Comparison of ENCODE assay signal across 11 cellular contexts in genomic region chr5:157546456-157547100, GRCh38. TPM values are rescaled to one million over a fixed set of nuclear protein-coding genes. Genes with fewer than 3 reads are reported as not detected.
A peak's percentile ranks its signal among the peaks of the same experiment; 100 is the strongest.
DNase-seq lines count a peak whose midpoint lies in the region; ATAC-seq and TF ChIP-seq lines count a peak whose summit lies in the region.
"Had no signal": no experiment of that assay in that cellular context is flagged by ENCODE, and none has a peak within 500 bp of the region (broad histone marks: within the 10 kb centered on the region; RNA-seq: fewer than 3 reads in every experiment).

No MANE protein-coding gene starts in this region.

- H3K4me1 ChIP-seq in cardiac muscle cell (ENCODE audit: low read depth), result peaks cover 6% of the 10 kb centered on the region
- peaks cover 24% of the 10 kb centered on the region for H3K4me1 ChIP-seq in smooth muscle cell (ENCODE audit: low read depth)

- H3K27ac ChIP-seq in cardiac muscle cell, result no peak overlapping the region
- no peak overlapping the region for H3K27ac ChIP-seq in smooth muscle cell (ENCODE audit: low read depth)

- H3K4me3 ChIP-seq in cardiac muscle cell (no peak overlapping the region), smooth muscle cell (no peak overlapping the region), H7 (ENCODE audit: insufficient read depth, low read depth, low read length) (no peak overlapping the region)

- H3K36me3 Mint-ChIP-seq in HFFc6 (ENCODE audit: low read depth), result peaks cover 37% of the 10 kb centered on the region
- peaks cover 69% of the 10 kb centered on the region for H3K36me3 Mint-ChIP-seq in activated T-helper 1 cell treated with anti-CD3 and anti-CD28 coated beads, Interleukin-12 subunit alpha, Interleukin-12 subunit beta, Interleukin-2, Interleukin-4 antibody, amounts not matched to agents 30 ng/mL and 10 ng/mL and 1 ng/mL, durations not matched to agents 14 hours and 24 hours and 36 hours (ENCODE audit: low read depth)

- no peak for TF ChIP-seq CTCF in HFFc6 (IDR thresholded peaks at IDR 0.05)
- TF ChIP-seq CTCF in cardiac muscle cell (IDR thresholded peaks at IDR 0.05; ENCODE audit: low read depth, low read length), result no peak
- no peak for TF ChIP-seq CTCF in smooth muscle cell (IDR thresholded peaks at IDR 0.05; ENCODE audit: borderline replicate concordance, insufficient read depth, poor library complexity, severe bottlenecking)

- H3K4me1 Mint-ChIP-seq in HFFc6 (ENCODE audit: low read depth), result peaks cover 99% of the 10 kb centered on the region
- peaks cover 95% of the 10 kb centered on the region for H3K4me1 Mint-ChIP-seq in activated T-helper 1 cell treated with anti-CD3 and anti-CD28 coated beads, Interleukin-12 subunit alpha, Interleukin-12 subunit beta, Interleukin-2, Interleukin-4 antibody, amounts not matched to agents 30 ng/mL and 10 ng/mL and 1 ng/mL, durations not matched to agents 14 hours and 24 hours and 36 hours (ENCODE audit: low read depth)

- ATAC-seq in GM21737 (IDR thresholded peaks at IDR 0.05; ENCODE audit: unreplicated experiment), result no peak

- H3K27me3 Mint-ChIP-seq in HFFc6 (ENCODE audit: insufficient read depth), result 0 out of 2 replicates have a peak, but pooled peaks cover 3% of the 10 kb centered on the region
- no peaks in the 10 kb centered on the region for H3K27me3 Mint-ChIP-seq in activated T-helper 1 cell treated with anti-CD3 and anti-CD28 coated beads, Interleukin-12 subunit alpha, Interleukin-12 subunit beta, Interleukin-2, Interleukin-4 antibody, amounts not matched to agents 30 ng/mL and 10 ng/mL and 1 ng/mL, durations not matched to agents 14 hours and 24 hours and 36 hours (ENCODE audit: insufficient read depth)

- H3K4me2 ChIP-seq in smooth muscle cell, result peak overlapping the region; percentile 39

- H3K9me3 Mint-ChIP-seq in HFFc6, result no peaks in the 10 kb centered on the region
- no peaks in the 10 kb centered on the region for H3K9me3 Mint-ChIP-seq in activated T-helper 1 cell treated with anti-CD3 and anti-CD28 coated beads, Interleukin-12 subunit alpha, Interleukin-12 subunit beta, Interleukin-2, Interleukin-4 antibody, amounts not matched to agents 30 ng/mL and 10 ng/mL and 1 ng/mL, durations not matched to agents 14 hours and 24 hours and 36 hours
- H3K9me3 Mint-ChIP-seq: H9 had no signal

- H2AFZ ChIP-seq in smooth muscle cell (ENCODE audit: low read depth), result no peak overlapping the region

- WGBS in smooth muscle cell (ENCODE audit: low lambda C conversion rate), result 75% methylated on average over 6 of the region's 6 CpGs

- intact Hi-C loops in activated T-helper 1 cell treated with anti-CD3 and anti-CD28 coated beads, Interleukin-12 subunit alpha, Interleukin-12 subunit beta, Interleukin-2, Interleukin-4 antibody, amounts not matched to agents 30 ng/mL and 10 ng/mL and 1 ng/mL, durations not matched to agents 14 hours and 24 hours and 36 hours (cut with micrococcal nuclease), result no loop called here

- no peaks in the 10 kb centered on the region for H3K27me3 ChIP-seq in cardiac muscle cell
- no peaks in the 10 kb centered on the region for H3K27me3 ChIP-seq in smooth muscle cell (ENCODE audit: low read depth)
- H3K27me3 ChIP-seq in H7 (ENCODE audit: control insufficient read depth, insufficient read depth, low read length), result no peaks in the 10 kb centered on the region

- no peak overlapping the region for H3K9ac ChIP-seq in smooth muscle cell (ENCODE audit: low read depth)

- H3K36me3 ChIP-seq in cardiac muscle cell (no peaks in the 10 kb centered on the region), smooth muscle cell (ENCODE audit: low read depth) (no peaks in the 10 kb centered on the region), H7 (replicated peaks; ENCODE audit: control insufficient read depth, insufficient read depth, low read length) (no peaks in the 10 kb centered on the region)

- peaks cover 88% of the 10 kb centered on the region for H4K20me1 ChIP-seq in smooth muscle cell (ENCODE audit: low read depth)

- H3K4me3 Mint-ChIP-seq in HFFc6, result peak overlapping the region; percentile 61
- peak overlapping the region; percentile 68 for H3K4me3 Mint-ChIP-seq in activated T-helper 1 cell treated with anti-CD3 and anti-CD28 coated beads, Interleukin-12 subunit alpha, Interleukin-12 subunit beta, Interleukin-2, Interleukin-4 antibody, amounts not matched to agents 30 ng/mL and 10 ng/mL and 1 ng/mL, durations not matched to agents 14 hours and 24 hours and 36 hours
- H3K4me3 Mint-ChIP-seq: H9 had no signal

- H3K27ac Mint-ChIP-seq in HFFc6, result peak overlapping the region; percentile 94
- H3K27ac Mint-ChIP-seq in activated T-helper 1 cell treated with anti-CD3 and anti-CD28 coated beads, Interleukin-12 subunit alpha, Interleukin-12 subunit beta, Interleukin-2, Interleukin-4 antibody, amounts not matched to agents 30 ng/mL and 10 ng/mL and 1 ng/mL, durations not matched to agents 14 hours and 24 hours and 36 hours, result peak overlapping the region; percentile 89

- peaks cover 12% of the 10 kb centered on the region for H3F3A ChIP-seq in smooth muscle cell (ENCODE audit: low read depth)

- DNase-seq in HFFc6 (peak; percentile 29), cardiac muscle cell (ENCODE audit: low read depth in 1 of 2, low spot score in 1 of 2) (peak; percentile 1 to 87), smooth muscle cell (lab: John Stamatoyannopoulos, UW; ENCODE audit: unreplicated experiment) (no peak), 8988T (no peak), H7 (no peak)
- no peak for DNase-seq in activated T-helper 1 cell treated with anti-CD3 and anti-CD28 coated beads, Interleukin-12 subunit alpha, Interleukin-12 subunit beta, Interleukin-2, Interleukin-4 antibody, amounts not matched to agents 30 ng/mL and 10 ng/mL and 1 ng/mL, durations not matched to agents 14 hours and 24 hours and 36 hours (ENCODE audit: low spot score)
- DNase-seq: activated gamma-delta T cell, DMS 273 treated with DMSO at 0.1 percent for 48 hours, H9, hippocampal formation had no signal

- peaks cover 96% of the 10 kb centered on the region for H3K79me2 ChIP-seq in smooth muscle cell (ENCODE audit: low read depth)

- H3K9me3 ChIP-seq in cardiac muscle cell (ENCODE audit: low read depth) (no peaks in the 10 kb centered on the region), smooth muscle cell (replicated peaks; ENCODE audit: low read depth) (no peaks in the 10 kb centered on the region)

RNA-seq across cellular contexts. Expression of gene ADAM19, which starts 29.0 kb away (rescaled TPM):
- 100 to 1,000 TPM in 2 of 6 experiments, 10 to 100 TPM in 4; 75.4 to 152 (median 83.2) TPM for total RNA-seq in HFFc6 (2021; fragmentation: NEBNext Ultra II Directional; extraction: Animal tissue kit (Norgen Biotek cat#: 25700))
- total RNA-seq in activated T-helper 1 cell treated with anti-CD3 and anti-CD28 coated beads, Interleukin-12 subunit alpha, Interleukin-12 subunit beta, Interleukin-2, Interleukin-4 antibody, amounts not matched to agents 30 ng/mL and 10 ng/mL and 1 ng/mL, durations not matched to agents 14 hours and 24 hours and 36 hours, result 341 and 348 TPM in 2 replicates
- total RNA-seq in cardiac muscle cell (8.8 and 11.5 TPM in 2 replicates), smooth muscle cell (112 and 117 TPM in 2 replicates)
- polyA plus RNA-seq in cardiac muscle cell (6.5 and 7.2 TPM in 2 replicates), smooth muscle cell (62.2 and 62.6 TPM in 2 replicates)
- 37.7 and 53.1 TPM in 2 replicates for total RNA-seq in H7 (2014; rRNA removed; shearing (Covaris generic))

Comparison
In these comparisons a context has a peak if more than half of its experiments do, and no peak if none do; other contexts are left out.
1. DNase-seq: peak in HFFc6 (single experiment) and cardiac muscle cell (2 of 2); none in activated T-helper 1 cell treated with anti-CD3 and anti-CD28 coated beads, Interleukin-12 subunit alpha, Interleukin-12 subunit beta, Interleukin-2, Interleukin-4 antibody, amounts not matched to agents 30 ng/mL and 10 ng/mL and 1 ng/mL, durations not matched to agents 14 hours and 24 hours and 36 hours (single experiment), smooth muscle cell (single experiment), 8988T (single experiment) and H7 (single experiment).